In genomic region chr12:121452356-121453021, GRCh38 we compare ENCODE assay signal across 10 cellular contexts. TPM values are rescaled to one million over a fixed set of nuclear protein-coding genes. Genes with fewer than 3 reads are reported as not detected.
DNase-seq lines count a peak whose midpoint lies in the region; ATAC-seq and TF ChIP-seq lines count a peak whose summit lies in the region.
"Had no signal": no experiment of that assay in that cellular context is flagged by ENCODE, and none has a peak within 500 bp of the region (broad histone marks: within the 10 kb centered on the region; RNA-seq: fewer than 3 reads in every experiment).

No MANE protein-coding gene starts in this region.

- no peaks in the 10 kb centered on the region for H3K9me3 ChIP-seq in colonic mucosa
- H3K9me3 ChIP-seq in suprapubic skin: no peaks in the 10 kb centered on the region
- H3K9me3 ChIP-seq in gastroesophageal sphincter: no peaks in the 10 kb centered on the region

- H3K4me3 ChIP-seq in colonic mucosa (peak overlapping the region; percentile 12), suprapubic skin (peak overlapping the region; percentile 39), gastroesophageal sphincter (peak overlapping the region in 1 of 2 donors; percentile 2)

- ATAC-seq in HG03039 (IDR thresholded peaks at IDR 0.05; ENCODE audit: unreplicated experiment) (no peak), gastroesophageal sphincter (no peak)

- DNase-seq in HT-29 (ENCODE audit: low spot score): peak; percentile 56
- DNase-seq in colonic mucosa: peak; percentile 60
- DNase-seq in lung microvascular endothelial cell (ENCODE audit: low read depth in 2 of 2): peak; percentile 20 to 46
- peak in 1 of 2 donors; percentile 84 for DNase-seq in suprapubic skin (ENCODE audit: low spot score in 2 of 2)
- no peak for DNase-seq in midbrain (lab: John Stamatoyannopoulos, UW)
- DNase-seq in substantia nigra (lab: John Stamatoyannopoulos, UW): no peak
- DNase-seq: mesendoderm, NCI-H446 had no signal

- H3K27me3 ChIP-seq in colonic mucosa (no peaks in the 10 kb centered on the region), suprapubic skin (no peaks in the 10 kb centered on the region), gastroesophageal sphincter (no peaks in the 10 kb centered on the region)

- TF ChIP-seq EP300 in suprapubic skin (IDR thresholded peaks at IDR 0.05): no peak
- no peak for TF ChIP-seq EP300 in gastroesophageal sphincter (IDR thresholded peaks at IDR 0.05)

- H3K27ac ChIP-seq in colonic mucosa: peak overlapping the region; percentile 78
- peak overlapping the region; percentile 78 for H3K27ac ChIP-seq in suprapubic skin
- H3K27ac ChIP-seq in gastroesophageal sphincter: peak overlapping the region in 2 of 4 donors; percentile 17 to 28
- H3K27ac ChIP-seq in substantia nigra (ENCODE audit: low read depth, low read length, poor library complexity, severe bottlenecking): no peak overlapping the region

- no peaks in the 10 kb centered on the region for H3K36me3 ChIP-seq in colonic mucosa
- H3K36me3 ChIP-seq in suprapubic skin: peaks cover 2% of the 10 kb centered on the region
- H3K36me3 ChIP-seq in gastroesophageal sphincter: peaks cover 0 to 18% of the 10 kb centered on the region in 2 donors

- no peak for TF ChIP-seq CTCF in colonic mucosa (IDR thresholded peaks at IDR 0.05)
- TF ChIP-seq CTCF in suprapubic skin (IDR thresholded peaks at IDR 0.05): no peak
- no peak for TF ChIP-seq CTCF in gastroesophageal sphincter (IDR thresholded peaks at IDR 0.05)

- intact Hi-C loops in colonic mucosa (cut with DNase I): no loop called here

- WGBS in suprapubic skin: 5% methylated on average over 9 of the region's 37 CpGs
- 60% methylated on average over 1 to 2 of the region's 37 CpGs for WGBS in gastroesophageal sphincter (ENCODE audit: low coverage in 1 of 2), 2 donors

- peaks cover 8% of the 10 kb centered on the region for H3K4me1 ChIP-seq in colonic mucosa
- H3K4me1 ChIP-seq in suprapubic skin: peaks cover 20% of the 10 kb centered on the region
- H3K4me1 ChIP-seq in gastroesophageal sphincter: peaks cover 0 to 16% (median 0%) of the 10 kb centered on the region in 3 donors

- TF ChIP-seq POLR2A in suprapubic skin (IDR thresholded peaks at IDR 0.05) (no peak), gastroesophageal sphincter (IDR thresholded peaks at IDR 0.05) (no peak)

- H3K9ac ChIP-seq in colonic mucosa (ENCODE audit: low read depth in 2 of 2, low read length in 2 of 2): peak overlapping the region; percentile 49 to 57

RNA-seq across cellular contexts. Expression of gene RNF34, which starts 52.6 kb away (rescaled TPM):
- 81.3 and 97.2 TPM in 2 replicates for total RNA-seq in HT-29 (2014; rRNA removed; shearing (Covaris generic))
- total RNA-seq in colonic mucosa (10 to 100 TPM; 39.7 to 53.3 TPM), lung microvascular endothelial cell (86.5 and 116 TPM in 2 replicates), suprapubic skin (10 to 100 TPM; 14.6 to 40.3 (median 30.4) TPM), gastroesophageal sphincter (10 to 100 TPM; 42.5 to 76.0 (median 56.3) TPM)

Comparison
In these comparisons a context has a peak if more than half of its experiments do, and no peak if none do; other contexts are left out.
1. DNase-seq: peak in HT-29 (single experiment), colonic mucosa (single experiment) and lung microvascular endothelial cell (2 of 2); none in midbrain (single experiment) and substantia nigra (0 of 49).